ENCODE assay signal across 20 cellular contexts in genomic region chr14:98692832-98693231, GRCh38.
A peak's percentile ranks its signal among the peaks of the same experiment; 100 is the strongest.
DNase-seq lines count a peak whose midpoint lies in the region; ATAC-seq, FAIRE-seq and TF ChIP-seq lines count a peak whose summit lies in the region.
"Had no signal": no experiment of that assay in that cellular context is flagged by ENCODE, and none has a peak within 500 bp of the region (broad histone marks: within the 10 kb centered on the region; RNA-seq: fewer than 3 reads in every experiment).

No MANE protein-coding gene starts in this region.

- no peak for ATAC-seq in body of pancreas
- ATAC-seq: left cardiac atrium had no signal

- H3K9ac ChIP-seq in OCI-LY3 (ENCODE audit: low read length) = no peak overlapping the region
- H3K9ac ChIP-seq: GM23248 had no signal

- TF ChIP-seq CTCF in OCI-LY3 (IDR thresholded peaks at IDR 0.05; ENCODE audit: low read depth, low read length) = no peak
- TF ChIP-seq CTCF in bronchial epithelial cell (IDR thresholded peaks at IDR 0.05; ENCODE audit: insufficient read depth, low read length, severe bottlenecking) = no peak
- TF ChIP-seq CTCF in vagina (IDR thresholded peaks at IDR 0.05) = no peak
- no peak for TF ChIP-seq CTCF in body of pancreas (IDR thresholded peaks at IDR 0.05)

- no peaks in the 10 kb centered on the region for H4K20me1 ChIP-seq in OCI-LY3 (ENCODE audit: insufficient read depth, low read length)

- TF ChIP-seq POLR2A in vagina (IDR thresholded peaks at IDR 0.05) = no peak
- TF ChIP-seq POLR2A in body of pancreas (IDR thresholded peaks at IDR 0.05) = no peak

- FAIRE-seq in bronchial epithelial cell (lab: Jason Lieb, UNC) = no peak
- FAIRE-seq: endometrium had no signal

- H3K4me3 Mint-ChIP-seq in activated naive CD4-positive, alpha-beta T cell treated with anti-CD3 and anti-CD28 coated beads for 36 hours = no peak overlapping the region
- no peak overlapping the region for H3K4me3 Mint-ChIP-seq in activated naive CD4-positive, alpha-beta T cell treated with anti-CD3 and anti-CD28 coated beads, Interleukin-2, amount 10 ng/mL, durations not matched to agents 7 days and 5 days
- H3K4me3 Mint-ChIP-seq: CD4-positive, CD25-positive, alpha-beta regulatory T cell; naive B cell had no signal

- peaks cover 19% of the 10 kb centered on the region for H3K9me3 Mint-ChIP-seq in activated naive CD4-positive, alpha-beta T cell treated with anti-CD3 and anti-CD28 coated beads for 36 hours
- H3K9me3 Mint-ChIP-seq in activated naive CD4-positive, alpha-beta T cell treated with anti-CD3 and anti-CD28 coated beads, Interleukin-2, amount 10 ng/mL, durations not matched to agents 7 days and 5 days = peaks cover 12% of the 10 kb centered on the region

- H2AFZ ChIP-seq in OCI-LY3 (ENCODE audit: low read depth, low read length) = no peak overlapping the region
- H2AFZ ChIP-seq: GM23248 had no signal

- H3K4me3 ChIP-seq in OCI-LY3 (ENCODE audit: low read length) = no peak overlapping the region
- H3K4me3 ChIP-seq in bronchial epithelial cell (ENCODE audit: low read depth, low read length) = no peak overlapping the region
- no peak overlapping the region for H3K4me3 ChIP-seq in vagina
- no peak overlapping the region for H3K4me3 ChIP-seq in body of pancreas
- H3K4me3 ChIP-seq: adrenal gland, coronary artery, GM23248, smooth muscle cell had no signal

- WGBS in body of pancreas, 2 donors = 27 to 57% methylated on average over 5 of the region's 5 CpGs

- H3K9me3 ChIP-seq in OCI-LY3 (ENCODE audit: insufficient read depth, low read length) = no peaks in the 10 kb centered on the region
- no peaks in the 10 kb centered on the region for H3K9me3 ChIP-seq in vagina
- H3K9me3 ChIP-seq in body of pancreas = no peaks in the 10 kb centered on the region
- H3K9me3 ChIP-seq: adrenal gland had no signal

- H3K4me1 ChIP-seq in OCI-LY3 (ENCODE audit: low read length) (peaks cover 30% of the 10 kb centered on the region), vagina (no peaks in the 10 kb centered on the region), body of pancreas (no peaks in the 10 kb centered on the region)
- H3K4me1 ChIP-seq: adrenal gland had no signal

- CTCF ChIA-PET in activated naive CD4-positive, alpha-beta T cell treated with anti-CD3 and anti-CD28 coated beads for 36 hours (lab: Charles Lee) = no interaction called here
- CTCF ChIA-PET in activated naive CD4-positive, alpha-beta T cell treated with anti-CD3 and anti-CD28 coated beads, Interleukin-2, amount 10 ng/mL, durations not matched to agents 7 days and 5 days (lab: Charles Lee) = interaction anchor here (1.0 to 1.5 kb wide), 2 partner anchors 20 to 79 kb away, joined by 3 read pairs; no protein-coding TSS in a partner anchor

- H3K27ac ChIP-seq in OCI-LY3 (ENCODE audit: low read length) = no peak overlapping the region
- no peak overlapping the region for H3K27ac ChIP-seq in vagina
- H3K27ac ChIP-seq in body of pancreas = no peak overlapping the region
- H3K27ac ChIP-seq: adrenal gland, coronary artery, GM23248 had no signal

- H3K4me1 Mint-ChIP-seq in activated naive CD4-positive, alpha-beta T cell treated with anti-CD3 and anti-CD28 coated beads for 36 hours (ENCODE audit: low read depth) = peaks cover 8% of the 10 kb centered on the region
- no peaks in the 10 kb centered on the region for H3K4me1 Mint-ChIP-seq in activated naive CD4-positive, alpha-beta T cell treated with anti-CD3 and anti-CD28 coated beads, Interleukin-2, amount 10 ng/mL, durations not matched to agents 7 days and 5 days
- H3K4me1 Mint-ChIP-seq: naive B cell had no signal

- H3K27ac Mint-ChIP-seq in activated naive CD4-positive, alpha-beta T cell treated with anti-CD3 and anti-CD28 coated beads for 36 hours = no peak overlapping the region
- H3K27ac Mint-ChIP-seq in activated naive CD4-positive, alpha-beta T cell treated with anti-CD3 and anti-CD28 coated beads, Interleukin-2, amount 10 ng/mL, durations not matched to agents 7 days and 5 days = no peak overlapping the region
- H3K27ac Mint-ChIP-seq: activated T-helper 2 cell treated with anti-CD3 and anti-CD28 coated beads, Interferon-gamma antibody, Interleukin-2, Interleukin-4, amounts not matched to agents 10 μg/mL and 5 μg/mL and 100 μg/mL, durations not matched to agents 14 hours and 24 hours and 36 hours; naive B cell had no signal

- H3K36me3 Mint-ChIP-seq in activated naive CD4-positive, alpha-beta T cell treated with anti-CD3 and anti-CD28 coated beads for 36 hours (ENCODE audit: low read depth) = peaks cover 2% of the 10 kb centered on the region
- peaks cover 7% of the 10 kb centered on the region for H3K36me3 Mint-ChIP-seq in activated naive CD4-positive, alpha-beta T cell treated with anti-CD3 and anti-CD28 coated beads, Interleukin-2, amount 10 ng/mL, durations not matched to agents 7 days and 5 days
- H3K36me3 Mint-ChIP-seq: naive B cell had no signal

- intact Hi-C loops in activated naive CD4-positive, alpha-beta T cell treated with anti-CD3 and anti-CD28 coated beads for 36 hours (cut with micrococcal nuclease) = loop anchor here (10.0 kb wide), 1 partner anchor 548 kb away; no protein-coding TSS in a partner anchor
- intact Hi-C loops in vagina (cut with DNase I) = no loop called here
- intact Hi-C loops in body of pancreas (cut with DNase I) = no loop called here

- H3K4me2 ChIP-seq in OCI-LY3 (ENCODE audit: low read length) = peak overlapping the region; percentile 18; the same call in 1 of the 2 replicates
- H3K4me2 ChIP-seq: smooth muscle cell had no signal

- DNase-seq in activated naive CD4-positive, alpha-beta T cell treated with anti-CD3 and anti-CD28 coated beads for 36 hours = peak; percentile 31
- no peak for DNase-seq in activated naive CD4-positive, alpha-beta T cell treated with anti-CD3 and anti-CD28 coated beads, Interleukin-2, amount 10 ng/mL, durations not matched to agents 7 days and 5 days
- DNase-seq in bronchial epithelial cell (ENCODE audit: low read depth) (peak; percentile 56), vagina (ENCODE audit: extremely low spot score in 2 of 2) (no peak), body of pancreas (no peak)
- peak; percentile 45 for DNase-seq in stimulated activated CD8-positive, alpha-beta memory T cell treated with anti-CD3 and anti-CD28 coated beads, Interleukin-4, amount 100 ng/mL, for 48 hours
- DNase-seq: CD4-positive, CD25-positive, alpha-beta regulatory T cell; GM23248; left cardiac atrium; naive B cell; NCI-H1694 treated with DMSO at 0.1 percent for 48 hours; NCI-H2227 treated with DMSO at 0.1 percent for 48 hours; OCI-M1; SIG-M5 had no signal

- H3K27me3 Mint-ChIP-seq in activated naive CD4-positive, alpha-beta T cell treated with anti-CD3 and anti-CD28 coated beads for 36 hours (ENCODE audit: low read depth) = no peaks in the 10 kb centered on the region
- H3K27me3 Mint-ChIP-seq in activated naive CD4-positive, alpha-beta T cell treated with anti-CD3 and anti-CD28 coated beads, Interleukin-2, amount 10 ng/mL, durations not matched to agents 7 days and 5 days = no peaks in the 10 kb centered on the region
- H3K27me3 Mint-ChIP-seq: naive B cell had no signal

- peaks cover 17% of the 10 kb centered on the region for H3K36me3 ChIP-seq in OCI-LY3 (replicated peaks; ENCODE audit: low read depth, low read length)
- H3K36me3 ChIP-seq in bronchial epithelial cell (ENCODE audit: control insufficient read depth, insufficient read depth, low read length) = no peaks in the 10 kb centered on the region
- no peaks in the 10 kb centered on the region for H3K36me3 ChIP-seq in vagina
- H3K36me3 ChIP-seq in body of pancreas (replicated peaks in 1 of 2; ENCODE audit: insufficient read depth in 1 of 2, low read depth in 2 of 2) = no peaks in the 10 kb centered on the region
- H3K36me3 ChIP-seq: adrenal gland had no signal

- no peaks in the 10 kb centered on the region for H3K27me3 ChIP-seq in OCI-LY3 (ENCODE audit: low read depth, low read length)
- H3K27me3 ChIP-seq in bronchial epithelial cell (ENCODE audit: control insufficient read depth, insufficient read depth, low read length) = no peaks in the 10 kb centered on the region
- H3K27me3 ChIP-seq in vagina = no peaks in the 10 kb centered on the region
- no peaks in the 10 kb centered on the region for H3K27me3 ChIP-seq in body of pancreas
- H3K27me3 ChIP-seq: adrenal gland had no signal

- no peaks in the 10 kb centered on the region for H3K79me2 ChIP-seq in OCI-LY3 (ENCODE audit: low read length)

Comparison
In these comparisons a context has a peak if more than half of its experiments do, and no peak if none do; other contexts are left out.
1. DNase-seq: peak in activated naive CD4-positive, alpha-beta T cell treated with anti-CD3 and anti-CD28 coated beads for 36 hours (single experiment), bronchial epithelial cell (single experiment) and stimulated activated CD8-positive, alpha-beta memory T cell treated with anti-CD3 and anti-CD28 coated beads, Interleukin-4, amount 100 ng/mL, for 48 hours (single experiment); none in activated naive CD4-positive, alpha-beta T cell treated with anti-CD3 and anti-CD28 coated beads, Interleukin-2, amount 10 ng/mL, durations not matched to agents 7 days and 5 days (single experiment), vagina (0 of 2) and body of pancreas (0 of 4).